Comparison of ENCODE assay signal across 12 cellular contexts in genomic region chr6:106739387-106739786, GRCh38.
DNase-seq lines count a peak whose midpoint lies in the region; ATAC-seq, FAIRE-seq and TF ChIP-seq lines count a peak whose summit lies in the region.
"Had no signal": no experiment of that assay in that cellular context is flagged by ENCODE, and none has a peak within 500 bp of the region (broad histone marks: within the 10 kb centered on the region; RNA-seq: fewer than 3 reads in every experiment).

No MANE protein-coding gene starts in this region.

- FAIRE-seq in GM12878 (lab: Jason Lieb, UNC) (no peak), keratinocyte (lab: Jason Lieb, UNC) (peak; percentile 99)
- FAIRE-seq: small intestine had no signal

- in situ Hi-C loops in GM12878 (cut with MboI) = no loop called here

- H3K27ac Mint-ChIP-seq in activated T-cell treated with anti-CD3 and anti-CD28 coated beads, Interleukin-2, amount 50 U/mL, for 24 hours = no peak overlapping the region
- H3K27ac Mint-ChIP-seq: stimulated activated effector memory CD8-positive, alpha-beta T cell treated with anti-CD3 and anti-CD28 coated beads, Interleukin-12 subunit alpha, Interleukin-12 subunit beta, amount 100 ng/mL, for 72 hours had no signal

- no TSS peak for BruUV-seq in GM12878 (replicated peaks; lab: Mats Ljungman, UMichigan)

- no peaks in the 10 kb centered on the region for H3K4me1 Mint-ChIP-seq in activated T-cell treated with anti-CD3 and anti-CD28 coated beads, Interleukin-2, amount 50 U/mL, for 24 hours (ENCODE audit: low read depth)
- H3K4me1 Mint-ChIP-seq: stimulated activated effector memory CD8-positive, alpha-beta T cell treated with anti-CD3 and anti-CD28 coated beads, Interleukin-12 subunit alpha, Interleukin-12 subunit beta, amount 100 ng/mL, for 72 hours had no signal

- WGBS in GM12878 (ENCODE audit: insufficient coverage, insufficient replicate concordance, low lambda C conversion rate, missing lambda C conversion rate) = 64% methylated on average over 5 of the region's 5 CpGs

- H3K4me3 ChIP-seq in GM12878 = no peak overlapping the region
- no peak overlapping the region for H3K4me3 ChIP-seq in keratinocyte (ENCODE audit: control insufficient read depth in 2 of 3, extremely low read depth in 1 of 3, insufficient read depth in 2 of 3, low read depth in 1 of 3, low read length in 3 of 3)

- no peaks in the 10 kb centered on the region for H3K9me3 Mint-ChIP-seq in activated T-cell treated with anti-CD3 and anti-CD28 coated beads, Interleukin-2, amount 50 U/mL, for 24 hours

- intact Hi-C loops in GM12878 (cut with micrococcal nuclease; ENCODE audit: unreplicated experiment) = no loop called here

- no peaks in the 10 kb centered on the region for H4K20me1 ChIP-seq in GM12878 (ENCODE audit: control insufficient read depth, insufficient read depth)
- no peaks in the 10 kb centered on the region for H4K20me1 ChIP-seq in keratinocyte (ENCODE audit: control insufficient read depth, extremely low read depth, insufficient read depth, low read length)

- no peak overlapping the region for H3K9ac ChIP-seq in GM12878 (ENCODE audit: control insufficient read depth, insufficient read depth, low read length)
- peak overlapping the region; percentile 0 for H3K9ac ChIP-seq in keratinocyte (ENCODE audit: control insufficient read depth, extremely low read depth, insufficient read depth, low read length)

- no peak overlapping the region for H2AFZ ChIP-seq in GM12878 (ENCODE audit: control insufficient read depth, low read depth, low read length)
- H2AFZ ChIP-seq in keratinocyte (ENCODE audit: control insufficient read depth, low read length) = no peak overlapping the region

- DNase-seq in HT1080 (ENCODE audit: low read depth) (peak; percentile 61), GM12878 (ENCODE audit: low read depth, low spot score) (no peak), keratinocyte (ENCODE audit: low read depth, low spot score) (no peak), substantia nigra (lab: John Stamatoyannopoulos, UW) (peak in 29 of 49 donors; percentile 1 to 71 (median 27)), Kasumi-1 (lab: John Stamatoyannopoulos, UW) (no peak), cortex of kidney (lab: John Stamatoyannopoulos, UW) (no peak)
- DNase-seq in activated T-cell treated with anti-CD3 and anti-CD28 coated beads, Interleukin-2, amount 50 U/mL, for 24 hours = no peak
- DNase-seq: small intestine, T-helper 2 cell had no signal

- H3K9me1 ChIP-seq in keratinocyte (ENCODE audit: control insufficient read depth, extremely low read depth, insufficient read depth, low read length) = no peaks in the 10 kb centered on the region

- H3K36me3 ChIP-seq in GM12878 (ENCODE audit: control insufficient read depth in 2 of 2, insufficient read depth in 2 of 2, low read length in 1 of 2) = no peaks in the 10 kb centered on the region
- H3K36me3 ChIP-seq in keratinocyte (ENCODE audit: control insufficient read depth in 2 of 2, extremely low read depth in 1 of 2, insufficient read depth in 2 of 2, low read length in 2 of 2) = no peaks in the 10 kb centered on the region

- H3K4me2 ChIP-seq in GM12878 (ENCODE audit: control insufficient read depth, insufficient read depth) = no peak overlapping the region
- H3K4me2 ChIP-seq in keratinocyte (ENCODE audit: control insufficient read depth, extremely low read depth, insufficient read depth, low read depth, low read length) = peak overlapping the region; percentile 0

- CTCF ChIA-PET in GM12878 (lab: Yijun Ruan, JAX) = interaction anchor here (1.2 kb wide), 1 partner anchor 240 kb away, joined by 3 read pairs; no protein-coding TSS in a partner anchor

- TF ChIP-seq EP300 in GM12878 (IDR thresholded peaks at IDR 0.05; ENCODE audit: borderline replicate concordance in 1 of 2, control insufficient read depth in 1 of 2, low read depth in 2 of 2, low read length in 2 of 2) = no peak

- H3K79me2 ChIP-seq in GM12878 (ENCODE audit: control insufficient read depth, insufficient read depth, low read length) = no peaks in the 10 kb centered on the region
- no peaks in the 10 kb centered on the region for H3K79me2 ChIP-seq in keratinocyte (ENCODE audit: control insufficient read depth, insufficient read depth, low read length)

- H3K4me1 ChIP-seq in GM12878 (ENCODE audit: control insufficient read depth, insufficient read depth, low read length) = no peaks in the 10 kb centered on the region
- H3K4me1 ChIP-seq in keratinocyte (ENCODE audit: control insufficient read depth, extremely low read depth, insufficient read depth, low read length) = peaks cover 35% of the 10 kb centered on the region

- no peaks in the 10 kb centered on the region for H3K9me3 ChIP-seq in GM12878 (replicated peaks; ENCODE audit: control insufficient read depth, insufficient read depth, low read length)
- H3K9me3 ChIP-seq in keratinocyte (ENCODE audit: control insufficient read depth, low read depth, low read length) = peaks cover 2% of the 10 kb centered on the region

- peaks cover 27% of the 10 kb centered on the region for H3K27me3 Mint-ChIP-seq in activated T-cell treated with anti-CD3 and anti-CD28 coated beads, Interleukin-2, amount 50 U/mL, for 24 hours

- ATAC-seq in GM12878 = no peak
- ATAC-seq in HG03196 (IDR thresholded peaks at IDR 0.05; ENCODE audit: unreplicated experiment) = no peak
- ATAC-seq: left colon; stimulated activated effector memory CD8-positive, alpha-beta T cell treated with anti-CD3 and anti-CD28 coated beads, Interleukin-12 subunit alpha, Interleukin-12 subunit beta, amount 100 ng/mL, for 72 hours had no signal

- POLR2A ChIA-PET in GM12878 (lab: Charles Lee) = no interaction called here

- SMC1A ChIA-PET in GM12878 (lab: Charles Lee; ENCODE audit: uncharacterized antibody, unreplicated experiment) = no interaction called here

- no peaks in the 10 kb centered on the region for H3K36me3 Mint-ChIP-seq in activated T-cell treated with anti-CD3 and anti-CD28 coated beads, Interleukin-2, amount 50 U/mL, for 24 hours (ENCODE audit: low read depth)
- H3K36me3 Mint-ChIP-seq: stimulated activated effector memory CD8-positive, alpha-beta T cell treated with anti-CD3 and anti-CD28 coated beads, Interleukin-12 subunit alpha, Interleukin-12 subunit beta, amount 100 ng/mL, for 72 hours had no signal

- no peak overlapping the region for H3K4me3 Mint-ChIP-seq in activated T-cell treated with anti-CD3 and anti-CD28 coated beads, Interleukin-2, amount 50 U/mL, for 24 hours
- H3K4me3 Mint-ChIP-seq: stimulated activated effector memory CD8-positive, alpha-beta T cell treated with anti-CD3 and anti-CD28 coated beads, Interleukin-12 subunit alpha, Interleukin-12 subunit beta, amount 100 ng/mL, for 72 hours had no signal

- H3K27ac ChIP-seq in GM12878 (ENCODE audit: control insufficient read depth, insufficient read depth) (no peak overlapping the region), keratinocyte (ENCODE audit: control insufficient read depth, insufficient read depth, low read length) (peak overlapping the region; percentile 15), substantia nigra (ENCODE audit: low read depth, low read length, poor library complexity, severe bottlenecking) (no peak overlapping the region)

- H3K27me3 ChIP-seq in GM12878 (replicated peaks in 1 of 2; ENCODE audit: control insufficient read depth in 2 of 2, insufficient read depth in 2 of 2, low read length in 1 of 2) (peaks cover 0 to 2% of the 10 kb centered on the region in 2 experiments; a peak in 2 of 4 replicates), keratinocyte (ENCODE audit: control insufficient read depth, extremely low read depth, insufficient read depth, low read length) (no peaks in the 10 kb centered on the region)

- no peak for TF ChIP-seq POLR2A in GM12878 (IDR thresholded peaks at IDR 0.05; ENCODE audit: low read depth, low read length)

- TF ChIP-seq RAD21 in GM12878 (IDR thresholded peaks at IDR 0.05; ENCODE audit: insufficient read depth, low read depth, low read length) = no peak

- TF ChIP-seq CTCF in GM12878 (IDR thresholded peaks at IDR 0.05 in 2 of 3, conservative IDR thresholded peaks at IDR 0.05 in 1 of 3; ENCODE audit: control insufficient read depth in 2 of 3, extremely low read depth in 1 of 3, insufficient read depth in 1 of 3, low read depth in 3 of 3, low read length in 3 of 3) = no peak
- peak; percentile 29 to 39 (median 30) for TF ChIP-seq CTCF in keratinocyte (optimal IDR thresholded peaks at IDR 0.05 in 1 of 3, IDR thresholded peaks at IDR 0.05 in 1 of 3, conservative IDR thresholded peaks at IDR 0.05 in 1 of 3; ENCODE audit: extremely low read depth in 1 of 3, insufficient read depth in 2 of 3, low read length in 3 of 3)

- dilution Hi-C loops in keratinocyte (cut with MboI; ENCODE audit: extremely low pct_ligation_motif_present, low sequenced_read_pairs) = no loop called here

- RAD21 ChIA-PET in GM12878 (lab: Charles Lee; ENCODE audit: unreplicated experiment) = no interaction called here

TF ChIP-seq in GM12878, 131 proteins besides CTCF, POLR2A, EP300 and RAD21:
- TF ChIP-seq FOXK2 (IDR thresholded peaks at IDR 0.05) = no peak
- no peak for TF ChIP-seq USF1 (IDR thresholded peaks at IDR 0.05; ENCODE audit: borderline replicate concordance, extremely low read length, insufficient read depth, low read depth, low read length)
- no peak for TF ChIP-seq ZNF207 (IDR thresholded peaks at IDR 0.05; ENCODE audit: borderline replicate concordance)
- TF ChIP-seq TCF3 (IDR thresholded peaks at IDR 0.05; ENCODE audit: borderline replicate concordance, insufficient read depth, low read depth, low read length) = no peak
- TF ChIP-seq RCOR1 (conservative IDR thresholded peaks at IDR 0.05; ENCODE audit: low read depth, low read length) = no peak
- no peak for TF ChIP-seq CREM (IDR thresholded peaks at IDR 0.05; ENCODE audit: low read depth)
- TF ChIP-seq PAX5 (IDR thresholded peaks at IDR 0.05; ENCODE audit: borderline replicate concordance, low read depth, low read length) = 0 out of 2 replicates have a peak, but pooled peaks have one; percentile 29
TF ChIP-seq in GM12878: peak in this region for 1.

Comparison
In these comparisons a context has a peak if more than half of its experiments do, and no peak if none do; other contexts are left out.
1. DNase-seq: peak in HT1080 (single experiment) and substantia nigra (29 of 49); none in GM12878 (single experiment), keratinocyte (single experiment), Kasumi-1 (0 of 2), activated T-cell treated with anti-CD3 and anti-CD28 coated beads, Interleukin-2, amount 50 U/mL, for 24 hours (single experiment) and cortex of kidney (single experiment).
2. CTCF ChIP-seq: peak in keratinocyte (3 of 3); none in GM12878 (0 of 3).